Comparison of ENCODE assay signal across 15 cellular contexts in genomic region chr3:100970537-100970936, GRCh38. TPM values are rescaled to one million over a fixed set of nuclear protein-coding genes. Genes with fewer than 3 reads are reported as not detected.
A peak's percentile ranks its signal among the peaks of the same experiment; 100 is the strongest.
DNase-seq lines count a peak whose midpoint lies in the region; ATAC-seq and TF ChIP-seq lines count a peak whose summit lies in the region.
"Had no signal": no experiment of that assay in that cellular context is flagged by ENCODE, and none has a peak within 500 bp of the region (broad histone marks: within the 10 kb centered on the region; RNA-seq: fewer than 3 reads in every experiment).

No MANE protein-coding gene starts in this region.

- 91 to 93% methylated on average over 6 of the region's 6 CpGs for WGBS in sigmoid colon, 2 donors
- WGBS in upper lobe of left lung, 2 donors = 73 to 83% methylated on average over 6 of the region's 6 CpGs
- 79% methylated on average over 6 of the region's 6 CpGs for WGBS in mammary epithelial cell (ENCODE audit: low coverage, missing lambda C conversion rate)

- CTCF ChIA-PET in mammary epithelial cell (lab: Charles Lee; ENCODE audit: low non-redundant PET) = no interaction called here

- TF ChIP-seq EP300 in sigmoid colon (IDR thresholded peaks at IDR 0.05) (no peak), upper lobe of left lung (IDR thresholded peaks at IDR 0.05) (peak in 1 of 4 donors; percentile 62)

- H3K27me3 Mint-ChIP-seq in GM23338 (ENCODE audit: insufficient read depth, low read depth, poor library complexity) = peaks cover 3% of the 10 kb centered on the region

- intact Hi-C loops in lower lobe of right lung (cut with DNase I) (no loop called here), sigmoid colon (cut with DNase I) (loop anchor here (10.0 kb wide), 1 partner anchor 414 kb away; no protein-coding TSS in a partner anchor), mammary epithelial cell (cut with micrococcal nuclease) (loop anchor here (5.0 kb wide), 1 partner anchor 153 kb away; no protein-coding TSS in a partner anchor)

- H3K4me1 ChIP-seq in GM23338 (ENCODE audit: insufficient read depth) (no peaks in the 10 kb centered on the region), lower lobe of right lung (peaks cover 12% of the 10 kb centered on the region), sigmoid colon (peaks cover 0 to 47% (median 33%) of the 10 kb centered on the region in 4 donors), upper lobe of left lung (peaks cover 0 to 24% (median 11%) of the 10 kb centered on the region in 4 donors), mammary epithelial cell (ENCODE audit: insufficient read depth, low read length) (peaks cover 13% of the 10 kb centered on the region)

- TF ChIP-seq CTCF in GM23338 (conservative IDR thresholded peaks at IDR 0.05; ENCODE audit: low read depth in 2 of 2) = no peak
- TF ChIP-seq CTCF in lower lobe of right lung (IDR thresholded peaks at IDR 0.05) = no peak
- no peak for TF ChIP-seq CTCF in sigmoid colon (IDR thresholded peaks at IDR 0.05)
- no peak for TF ChIP-seq CTCF in upper lobe of left lung (IDR thresholded peaks at IDR 0.05)
- no peak for TF ChIP-seq CTCF in mammary epithelial cell (conservative IDR thresholded peaks at IDR 0.05 in 1 of 2, IDR thresholded peaks at IDR 0.05 in 1 of 2; ENCODE audit: extremely low read depth in 1 of 2, insufficient read depth in 1 of 2, low read depth in 1 of 2, low read length in 2 of 2)

- no peak for DNase-seq in GM23338 (ENCODE audit: low spot score)
- peak; percentile 70 for DNase-seq in lower lobe of right lung
- no peak for DNase-seq in sigmoid colon
- DNase-seq in upper lobe of left lung = peak in 1 of 2 donors; percentile 84
- DNase-seq in ureter (ENCODE audit: low spot score) = no peak
- DNase-seq in NCI-H1048 (lab: John Stamatoyannopoulos, UW) = no peak
- no peak for DNase-seq in mammary epithelial cell
- DNase-seq: CD8-positive, alpha-beta T cell; COR-L47; DMS153; DMS79 treated with DMSO at 0.1 percent for 48 hours; EL had no signal

- H3K9me2 ChIP-seq in GM23338 (ENCODE audit: insufficient read depth) = no peaks in the 10 kb centered on the region

- no peaks in the 10 kb centered on the region for H3K9me3 Mint-ChIP-seq in GM23338
- H3K9me3 Mint-ChIP-seq: CD8-positive, alpha-beta T cell had no signal

- H2AFZ ChIP-seq in GM23338 (peak overlapping the region; percentile 1; the same call in 1 of the 2 replicates), mammary epithelial cell (ENCODE audit: low read depth, low read length) (no peak overlapping the region)

- H3K4me1 Mint-ChIP-seq in GM23338 = no peaks in the 10 kb centered on the region
- H3K4me1 Mint-ChIP-seq: CD14-positive monocyte had no signal

- H3K79me2 ChIP-seq in GM23338 (replicated peaks; ENCODE audit: insufficient read depth) (no peaks in the 10 kb centered on the region), mammary epithelial cell (ENCODE audit: insufficient read depth, low read length) (no peaks in the 10 kb centered on the region)

- H4K20me1 ChIP-seq in GM23338 (replicated peaks; ENCODE audit: insufficient read depth) (no peaks in the 10 kb centered on the region), mammary epithelial cell (ENCODE audit: insufficient read depth, low read length) (no peaks in the 10 kb centered on the region)

- no peak overlapping the region for H3K4me3 ChIP-seq in GM23338
- no peak overlapping the region for H3K4me3 ChIP-seq in lower lobe of right lung
- no peak overlapping the region for H3K4me3 ChIP-seq in sigmoid colon
- H3K4me3 ChIP-seq in upper lobe of left lung = no peak overlapping the region
- no peak overlapping the region for H3K4me3 ChIP-seq in mammary epithelial cell (replicated peaks in 1 of 3; ENCODE audit: insufficient read depth in 1 of 3, low read depth in 2 of 3, low read length in 3 of 3)

- BruUV-seq in mammary epithelial cell (replicated peaks; lab: Mats Ljungman, UMichigan) = no TSS peak

- no peak overlapping the region for H3K27ac Mint-ChIP-seq in GM23338
- H3K27ac Mint-ChIP-seq: CD14-positive monocyte; CD8-positive, alpha-beta T cell had no signal

- H3K9me3 ChIP-seq in lower lobe of right lung = no peaks in the 10 kb centered on the region
- H3K9me3 ChIP-seq in sigmoid colon = no peaks in the 10 kb centered on the region
- H3K9me3 ChIP-seq in upper lobe of left lung = no peaks in the 10 kb centered on the region
- no peaks in the 10 kb centered on the region for H3K9me3 ChIP-seq in mammary epithelial cell (replicated peaks; ENCODE audit: insufficient read depth, low read length)

- no peak overlapping the region for H3K27ac ChIP-seq in GM23338 (ENCODE audit: low read depth)
- H3K27ac ChIP-seq in lower lobe of right lung = peak overlapping the region; percentile 34
- peak overlapping the region; percentile 14 to 50 (median 42) for H3K27ac ChIP-seq in sigmoid colon
- peak overlapping the region; percentile 14 to 42 (median 22) for H3K27ac ChIP-seq in upper lobe of left lung
- no peak overlapping the region for H3K27ac ChIP-seq in mammary epithelial cell (ENCODE audit: insufficient read depth, low read depth, low read length)
- H3K27ac ChIP-seq: 22Rv1 had no signal

- no peak overlapping the region for H3K4me3 Mint-ChIP-seq in GM23338
- H3K4me3 Mint-ChIP-seq: CD14-positive monocyte; CD8-positive, alpha-beta T cell had no signal

- H3K4me2 ChIP-seq in GM23338 (no peak overlapping the region), mammary epithelial cell (ENCODE audit: insufficient read depth, low read depth, low read length) (no peak overlapping the region)

- TF ChIP-seq POLR2A in sigmoid colon (IDR thresholded peaks at IDR 0.05) (no peak), upper lobe of left lung (IDR thresholded peaks at IDR 0.05) (no peak)

- H3K27me3 ChIP-seq in GM23338 (ENCODE audit: insufficient read depth) (no peaks in the 10 kb centered on the region), lower lobe of right lung (ENCODE audit: low read depth) (no peaks in the 10 kb centered on the region), sigmoid colon (no peaks in the 10 kb centered on the region), upper lobe of left lung (no peaks in the 10 kb centered on the region), mammary epithelial cell (ENCODE audit: insufficient read depth, low read length) (no peaks in the 10 kb centered on the region)

- ATAC-seq in GM23338 (no peak), lower lobe of right lung (peak; percentile 65 to 85), upper lobe of left lung (ENCODE audit: low FRiP score in 2 of 2) (peak in 1 of 2 donors; percentile 81)
- ATAC-seq: CD8-positive, alpha-beta T cell; HCT116 had no signal

- H3K9ac ChIP-seq in mammary epithelial cell (ENCODE audit: insufficient read depth, low read length) = no peak overlapping the region

- H3K36me3 ChIP-seq in GM23338 (ENCODE audit: insufficient read depth) = no peaks in the 10 kb centered on the region
- H3K36me3 ChIP-seq in lower lobe of right lung = no peaks in the 10 kb centered on the region
- no peaks in the 10 kb centered on the region for H3K36me3 ChIP-seq in sigmoid colon
- H3K36me3 ChIP-seq in upper lobe of left lung = no peaks in the 10 kb centered on the region
- H3K36me3 ChIP-seq in mammary epithelial cell (ENCODE audit: insufficient read depth, low read length) = no peaks in the 10 kb centered on the region

- H3K36me3 Mint-ChIP-seq in GM23338 (ENCODE audit: low read depth) = no peaks in the 10 kb centered on the region
- H3K36me3 Mint-ChIP-seq: CD14-positive monocyte; CD8-positive, alpha-beta T cell had no signal

- dilution Hi-C loops in mammary epithelial cell (cut with HindIII; ENCODE audit: low sequenced_read_pairs) = no loop called here

- in situ Hi-C loops in mammary epithelial cell (cut with MboI; ENCODE audit: low sequenced_read_pairs in 2 of 2) = no loop called here

- H3F3A ChIP-seq in GM23338 (replicated peaks; ENCODE audit: low read depth) = no peaks in the 10 kb centered on the region

TF ChIP-seq in GM23338, 12 proteins besides CTCF, POLR2A, EP300 and RAD21 (continues in another document):
- no peak for TF ChIP-seq EZH2phosphoT487 (IDR thresholded peaks at IDR 0.05; ENCODE audit: unreplicated experiment)

RNA-seq across cellular contexts. Expression of gene ABI3BP, which starts 22.7 kb away (rescaled TPM):
- total RNA-seq in GM23338 (2014; rRNA removed; shearing (Covaris generic)) = 0.39 and 0.42 TPM in 2 replicates
- polyA plus RNA-seq in GM23338 (2016; fragmentation: Nextera tagmentation; extraction: Ambion mirVana) (0.24 and 0.57 TPM in 2 replicates), sigmoid colon (10 to 100 TPM in 1 of 3 donors, 1 to 10 TPM in 2; 1.2 to 21.1 (median 4.8) TPM), mammary epithelial cell (0.24 TPM)
- total RNA-seq in lower lobe of right lung (108 TPM), sigmoid colon (100 to 1,000 TPM in 1 of 4 donors, 10 to 100 TPM in 3; 30.4 to 177 (median 77.9) TPM), upper lobe of left lung (100 to 1,000 TPM in 3 of 6 donors, 10 to 100 TPM in 3; 46.1 to 130 (median 101) TPM), ureter (43.0 TPM), mammary epithelial cell (1 to 10 TPM in 1 of 2 donors, under 1 TPM in 1; 0.67 to 2.0 TPM)
- polyA minus RNA-seq in mammary epithelial cell = not detected
- total RNA-seq: CD8-positive, alpha-beta T cell had no signal
- polyA plus RNA-seq: CD14-positive monocyte had no signal

Comparison
In these comparisons a context has a peak if more than half of its experiments do, and no peak if none do; other contexts are left out.
1. H3K27ac ChIP-seq: peak in lower lobe of right lung (single experiment), sigmoid colon (4 of 4) and upper lobe of left lung (4 of 4); none in GM23338 (single experiment) and mammary epithelial cell (single experiment).
2. RNA of gene ABI3BP, which starts 22.7 kb away (total RNA-seq): 108 TPM in lower lobe of right lung (single experiment), 46.1 to 130 TPM in upper lobe of left lung, 30.4 to 177 TPM in sigmoid colon and 43.0 TPM in ureter (single experiment); 0.67 to 2.0 TPM in mammary epithelial cell and 0.39 to 0.42 TPM in GM23338; every median in the first group is over 10 times any median in the second.